Comparison of ENCODE assay signal across 10 cellular contexts in the genomic region with DNA sequence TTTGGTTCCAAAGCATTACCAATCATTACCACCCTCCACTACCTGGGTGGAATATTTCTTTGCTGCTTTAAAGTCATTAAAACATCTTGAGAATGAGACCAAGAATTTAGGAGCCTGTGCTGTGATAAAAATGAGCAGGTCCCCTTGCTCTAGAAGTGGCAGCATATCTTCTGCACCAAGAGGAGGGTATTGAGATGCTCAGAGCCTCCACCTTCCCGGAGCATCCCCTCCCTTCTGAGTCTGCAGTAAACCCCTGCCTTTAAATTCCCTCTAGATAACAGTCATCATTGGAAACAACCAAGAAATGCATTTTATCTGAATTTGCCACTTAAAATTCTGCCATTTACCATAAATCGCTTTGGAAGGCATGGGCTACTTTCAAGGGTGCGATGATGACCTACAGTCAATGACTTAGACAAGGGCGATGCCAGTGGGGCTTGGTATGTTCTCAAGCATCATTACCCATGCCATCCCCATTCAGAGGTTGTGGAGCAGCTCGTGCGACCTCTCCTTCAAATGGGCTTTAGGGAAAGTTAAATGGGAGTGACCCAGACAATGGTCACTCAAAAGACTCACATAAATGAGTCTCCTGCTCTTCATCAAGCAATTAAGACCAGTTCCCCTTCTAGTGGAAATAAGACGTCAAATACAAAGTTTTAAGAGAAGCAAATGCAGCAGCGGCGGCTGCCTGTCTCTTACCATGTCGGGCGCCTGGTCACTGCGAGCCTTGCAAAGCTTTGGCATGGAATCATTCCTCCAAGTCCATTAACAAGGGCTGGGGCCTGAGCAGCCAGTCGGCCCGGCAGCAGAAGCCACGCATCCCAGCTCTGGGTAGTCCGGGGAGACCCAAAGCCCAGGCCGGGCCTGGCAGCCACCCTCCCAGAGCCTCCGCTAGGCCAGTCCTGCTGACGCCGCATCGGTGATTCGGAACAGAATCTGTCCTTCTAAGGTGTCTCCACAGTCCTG.
DNase-seq lines count a peak whose midpoint lies in the region; ATAC-seq, FAIRE-seq and TF ChIP-seq lines count a peak whose summit lies in the region.
"Had no signal": no experiment of that assay in that cellular context is flagged by ENCODE, and none has a peak within 500 bp of the region (broad histone marks: within the 10 kb centered on the region; RNA-seq: fewer than 3 reads in every experiment).

No MANE protein-coding gene starts in this region.

- H3K9me3 ChIP-seq in BLaER1: no peaks in the 10 kb centered on the region; the same call in 1 of the 2 replicates
- H3K9me3 ChIP-seq in mucosa of descending colon: no peaks in the 10 kb centered on the region

- ATAC-seq in GM18517 (IDR thresholded peaks at IDR 0.05; ENCODE audit: unreplicated experiment) (peak; percentile 6), mucosa of descending colon (no peak), HG03354 (IDR thresholded peaks at IDR 0.05; ENCODE audit: poor library complexity, severe bottlenecking, unreplicated experiment) (no peak)
- ATAC-seq in activated T-cell treated with anti-CD3 and anti-CD28 coated beads, Interleukin-2, amount 50 U/mL, for 4 hours: no peak
- ATAC-seq: HCT116 had no signal

- H3K4me2 ChIP-seq in BLaER1: peak overlapping the region; percentile 97

- H3K4me1 ChIP-seq in BLaER1 (peaks cover 8% of the 10 kb centered on the region), mucosa of descending colon (ENCODE audit: low read depth) (no peaks in the 10 kb centered on the region)

- peaks cover 32% of the 10 kb centered on the region for H4K20me1 ChIP-seq in BLaER1

- no peak for TF ChIP-seq CTCF in mucosa of descending colon (IDR thresholded peaks at IDR 0.05)

- no peaks in the 10 kb centered on the region for H3K36me3 Mint-ChIP-seq in activated T-cell treated with anti-CD3 and anti-CD28 coated beads, Interleukin-2, amount 50 U/mL, for 4 hours (ENCODE audit: insufficient read depth)

- peaks cover 27% of the 10 kb centered on the region for H3K4me1 Mint-ChIP-seq in activated T-cell treated with anti-CD3 and anti-CD28 coated beads, Interleukin-2, amount 50 U/mL, for 4 hours (ENCODE audit: low read depth)

- H3K4me3 Mint-ChIP-seq in activated T-cell treated with anti-CD3 and anti-CD28 coated beads, Interleukin-2, amount 50 U/mL, for 4 hours: peak overlapping the region; percentile 78

- H3K27me3 Mint-ChIP-seq in activated T-cell treated with anti-CD3 and anti-CD28 coated beads, Interleukin-2, amount 50 U/mL, for 4 hours (ENCODE audit: low read depth): peaks cover 28% of the 10 kb centered on the region

- H3K9ac ChIP-seq in BLaER1: peak overlapping the region; percentile 100

- H3K4me3 ChIP-seq in BLaER1 (peak overlapping the region; percentile 84), mucosa of descending colon (no peak overlapping the region)

- peaks cover 76% of the 10 kb centered on the region for H3K36me3 ChIP-seq in BLaER1
- H3K36me3 ChIP-seq in mucosa of descending colon (ENCODE audit: low read depth): no peaks in the 10 kb centered on the region

- intact Hi-C loops in mucosa of descending colon (cut with DNase I, micrococcal nuclease): no loop called here

- no peaks in the 10 kb centered on the region for H3K27me3 ChIP-seq in BLaER1

- DNase-seq in activated T-cell treated with anti-CD3 and anti-CD28 coated beads, Interleukin-2, amount 50 U/mL, for 4 hours: peak; percentile 3
- DNase-seq in mucosa of descending colon (peak in 2 of 3 donors; percentile 30 to 50), frontal cortex (ENCODE audit: low spot score in 2 of 2) (no peak), NOMO-1 treated with DMSO at 0.1 percent for 48 hours (lab: John Stamatoyannopoulos, UW; ENCODE audit: unreplicated experiment) (no peak)
- no peak for DNase-seq in stimulated activated CD4-positive, alpha-beta T cell treated with anti-CD3 and anti-CD28 coated beads, Interleukin-2, amount 100 ng/mL, for 24 hours
- DNase-seq: glutamatergic neuron had no signal

- H3K9me3 Mint-ChIP-seq in activated T-cell treated with anti-CD3 and anti-CD28 coated beads, Interleukin-2, amount 50 U/mL, for 4 hours: no peaks in the 10 kb centered on the region

- no peak for FAIRE-seq in frontal cortex (lab: Jason Lieb, UNC)

- H3K27ac ChIP-seq in BLaER1: peak overlapping the region; percentile 100

Comparison
In these comparisons a context has a peak if more than half of its experiments do, and no peak if none do; other contexts are left out.
1. DNase-seq: peak in activated T-cell treated with anti-CD3 and anti-CD28 coated beads, Interleukin-2, amount 50 U/mL, for 4 hours (single experiment) and mucosa of descending colon (2 of 3); none in stimulated activated CD4-positive, alpha-beta T cell treated with anti-CD3 and anti-CD28 coated beads, Interleukin-2, amount 100 ng/mL, for 24 hours (0 of 2), frontal cortex (0 of 2) and NOMO-1 treated with DMSO at 0.1 percent for 48 hours (single experiment).